8 cellular contexts compared by ENCODE assay signal in the genomic region with DNA sequence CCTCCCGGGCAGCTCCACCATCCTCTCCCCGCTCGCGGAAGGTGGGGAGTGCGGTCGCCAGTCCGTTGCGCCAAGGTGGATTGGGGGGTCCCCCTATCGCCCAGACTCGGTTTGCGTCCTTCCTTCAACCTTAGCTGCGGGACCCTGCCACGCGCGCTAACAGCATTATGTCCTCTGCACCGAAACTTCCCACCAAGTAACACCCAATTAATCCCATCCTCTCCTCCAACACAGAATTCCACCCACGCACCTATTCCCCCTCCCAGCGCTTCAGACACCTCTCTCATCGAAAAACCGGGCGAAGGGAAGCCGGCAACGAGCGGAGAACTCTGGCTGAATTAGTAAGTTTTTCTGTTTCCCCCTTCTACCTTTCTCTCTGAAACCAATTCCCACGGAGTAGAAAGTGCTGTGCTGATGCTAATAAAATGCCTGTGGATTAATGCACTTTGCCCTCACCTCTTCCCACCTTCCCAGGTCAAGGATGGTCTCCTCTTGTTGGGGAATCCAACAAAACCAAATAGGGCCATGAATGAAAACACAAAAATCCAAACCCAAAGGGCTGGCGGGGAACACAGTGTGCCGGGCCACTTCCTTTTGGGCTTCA. TPM values are rescaled to one million over a fixed set of nuclear protein-coding genes. Genes with fewer than 3 reads are reported as not detected.
A peak's percentile ranks its signal among the peaks of the same experiment; 100 is the strongest.
DNase-seq lines count a peak whose midpoint lies in the region; ATAC-seq and TF ChIP-seq lines count a peak whose summit lies in the region.

No MANE protein-coding gene starts in this region.

- peak; percentile 63 for DNase-seq in activated effector memory CD4-positive, alpha-beta T cell treated with anti-CD3 and anti-CD28 coated beads, Interleukin-2, amount 50 U/mL, for 16 hours
- DNase-seq in activated effector memory CD4-positive, alpha-beta T cell treated with Interleukin-2 at 50 U/mL for 16 hours, result no peak
- no peak for DNase-seq in activated T-helper 1 cell treated with anti-CD3 and anti-CD28 coated beads, Interleukin-12 subunit alpha, Interleukin-12 subunit beta, Interleukin-2, Interleukin-4 antibody, amounts not matched to agents 30 ng/mL and 10 ng/mL and 1 ng/mL, durations not matched to agents 14 hours and 24 hours and 36 hours (ENCODE audit: low spot score)
- DNase-seq in lower leg skin (ENCODE audit: low spot score in 2 of 2) (peak in 1 of 2 donors; percentile 89), type B pancreatic cell (ENCODE audit: extremely low spot score, unreplicated experiment) (peak; percentile 67), A172 (ENCODE audit: low spot score) (no peak)

- peaks cover 84% of the 10 kb centered on the region for H3K27me3 Mint-ChIP-seq in activated T-helper 1 cell treated with anti-CD3 and anti-CD28 coated beads, Interleukin-12 subunit alpha, Interleukin-12 subunit beta, Interleukin-2, Interleukin-4 antibody, amounts not matched to agents 30 ng/mL and 10 ng/mL and 1 ng/mL, durations not matched to agents 14 hours and 24 hours and 36 hours (ENCODE audit: insufficient read depth)
- peaks cover 87% of the 10 kb centered on the region for H3K27me3 Mint-ChIP-seq in type B pancreatic cell

- no peak for TF ChIP-seq CTCF in lower leg skin (IDR thresholded peaks at IDR 0.05)
- TF ChIP-seq CTCF in type B pancreatic cell (conservative IDR thresholded peaks at IDR 0.05), result no peak

- H3K36me3 Mint-ChIP-seq in activated T-helper 1 cell treated with anti-CD3 and anti-CD28 coated beads, Interleukin-12 subunit alpha, Interleukin-12 subunit beta, Interleukin-2, Interleukin-4 antibody, amounts not matched to agents 30 ng/mL and 10 ng/mL and 1 ng/mL, durations not matched to agents 14 hours and 24 hours and 36 hours (ENCODE audit: low read depth), result peaks cover 3% of the 10 kb centered on the region
- H3K36me3 Mint-ChIP-seq in type B pancreatic cell, result peaks cover 12% of the 10 kb centered on the region

- 5% methylated on average over 27 of the region's 27 CpGs for WGBS in lower leg skin, 2 donors

- no peak for TF ChIP-seq POLR2A in lower leg skin (IDR thresholded peaks at IDR 0.05)

- peak overlapping the region; percentile 12 for H3K27ac Mint-ChIP-seq in activated T-helper 1 cell treated with anti-CD3 and anti-CD28 coated beads, Interleukin-12 subunit alpha, Interleukin-12 subunit beta, Interleukin-2, Interleukin-4 antibody, amounts not matched to agents 30 ng/mL and 10 ng/mL and 1 ng/mL, durations not matched to agents 14 hours and 24 hours and 36 hours
- peak overlapping the region; percentile 65 for H3K27ac Mint-ChIP-seq in type B pancreatic cell

- peak overlapping the region; percentile 45 for H3K4me3 ChIP-seq in lower leg skin (ENCODE audit: low read depth, poor library complexity, severe bottlenecking)

- ATAC-seq in HG03439 (IDR thresholded peaks at IDR 0.05; ENCODE audit: unreplicated experiment) (no peak), HG03097 (IDR thresholded peaks at IDR 0.05; ENCODE audit: low FRiP score, unreplicated experiment) (no peak)

- intact Hi-C loops in activated T-helper 1 cell treated with anti-CD3 and anti-CD28 coated beads, Interleukin-12 subunit alpha, Interleukin-12 subunit beta, Interleukin-2, Interleukin-4 antibody, amounts not matched to agents 30 ng/mL and 10 ng/mL and 1 ng/mL, durations not matched to agents 14 hours and 24 hours and 36 hours (cut with micrococcal nuclease), result loop anchor here (2.0 to 5.0 kb wide), 2 partner anchors 17 to 54 kb away; partner anchors contain the start of gene HOXA1
- intact Hi-C loops in lower leg skin (cut with DNase I; ENCODE audit: low total_unique reads), result loop anchor here (5.0 kb wide), 1 partner anchor 289 kb away; the partner anchor contains the start of gene SKAP2

- peaks cover 18% of the 10 kb centered on the region for H3K4me1 Mint-ChIP-seq in activated T-helper 1 cell treated with anti-CD3 and anti-CD28 coated beads, Interleukin-12 subunit alpha, Interleukin-12 subunit beta, Interleukin-2, Interleukin-4 antibody, amounts not matched to agents 30 ng/mL and 10 ng/mL and 1 ng/mL, durations not matched to agents 14 hours and 24 hours and 36 hours (ENCODE audit: low read depth)
- H3K4me1 Mint-ChIP-seq in type B pancreatic cell (ENCODE audit: unreplicated experiment), result peaks cover 27% of the 10 kb centered on the region

- H3K9me3 Mint-ChIP-seq in activated T-helper 1 cell treated with anti-CD3 and anti-CD28 coated beads, Interleukin-12 subunit alpha, Interleukin-12 subunit beta, Interleukin-2, Interleukin-4 antibody, amounts not matched to agents 30 ng/mL and 10 ng/mL and 1 ng/mL, durations not matched to agents 14 hours and 24 hours and 36 hours, result no peaks in the 10 kb centered on the region
- no peaks in the 10 kb centered on the region for H3K9me3 Mint-ChIP-seq in type B pancreatic cell

- H3K4me3 Mint-ChIP-seq in activated T-helper 1 cell treated with anti-CD3 and anti-CD28 coated beads, Interleukin-12 subunit alpha, Interleukin-12 subunit beta, Interleukin-2, Interleukin-4 antibody, amounts not matched to agents 30 ng/mL and 10 ng/mL and 1 ng/mL, durations not matched to agents 14 hours and 24 hours and 36 hours, result peak overlapping the region; percentile 57
- peak overlapping the region; percentile 91 for H3K4me3 Mint-ChIP-seq in type B pancreatic cell

RNA-seq across cellular contexts. Expression of gene HOXA3, which starts 0.9 kb away (rescaled TPM):
- total RNA-seq in activated T-helper 1 cell treated with anti-CD3 and anti-CD28 coated beads, Interleukin-12 subunit alpha, Interleukin-12 subunit beta, Interleukin-2, Interleukin-4 antibody, amounts not matched to agents 30 ng/mL and 10 ng/mL and 1 ng/mL, durations not matched to agents 14 hours and 24 hours and 36 hours, result not detected in 2 replicates
- total RNA-seq in lower leg skin, result 10 to 100 TPM in 2 of 4 donors, 1 to 10 TPM in 2; 4.9 to 20.2 (median 13.2) TPM
- 40.5 and 92.8 TPM in 2 replicates for total RNA-seq in type B pancreatic cell (ENCODE audit: low replicate concordance)
- total RNA-seq in A172 (2014; rRNA removed; shearing (Covaris generic)), result 0.07 and 0.41 TPM in 2 replicates

RNA-seq across cellular contexts. Expression of gene HOXA6, which starts 3.9 kb away (rescaled TPM):
- not detected in 2 replicates for total RNA-seq in activated T-helper 1 cell treated with anti-CD3 and anti-CD28 coated beads, Interleukin-12 subunit alpha, Interleukin-12 subunit beta, Interleukin-2, Interleukin-4 antibody, amounts not matched to agents 30 ng/mL and 10 ng/mL and 1 ng/mL, durations not matched to agents 14 hours and 24 hours and 36 hours
- total RNA-seq in lower leg skin (10 to 100 TPM in 3 of 4 donors, 1 to 10 TPM in 1; 5.7 to 15.4 (median 12.4) TPM), type B pancreatic cell (ENCODE audit: low replicate concordance) (4.2 and 10.9 TPM in 2 replicates)
- total RNA-seq in A172 (2014; rRNA removed; shearing (Covaris generic)), result 0.48 TPM in 1 of 2 replicates, not detected in the other

RNA-seq across cellular contexts. Expression of gene HOXA7, which starts 5.0 kb away (rescaled TPM):
- total RNA-seq in activated T-helper 1 cell treated with anti-CD3 and anti-CD28 coated beads, Interleukin-12 subunit alpha, Interleukin-12 subunit beta, Interleukin-2, Interleukin-4 antibody, amounts not matched to agents 30 ng/mL and 10 ng/mL and 1 ng/mL, durations not matched to agents 14 hours and 24 hours and 36 hours, result not detected in 2 replicates
- total RNA-seq in lower leg skin, result 10 to 100 TPM; 10.0 to 26.1 (median 18.1) TPM
- total RNA-seq in type B pancreatic cell (ENCODE audit: low replicate concordance), result 3.2 and 6.2 TPM in 2 replicates
- total RNA-seq in A172 (2014; rRNA removed; shearing (Covaris generic)), result not detected in 2 replicates

RNA-seq across cellular contexts. Expression of gene HOXA5, which starts 8.0 kb away (rescaled TPM):
- not detected in 2 replicates for total RNA-seq in activated T-helper 1 cell treated with anti-CD3 and anti-CD28 coated beads, Interleukin-12 subunit alpha, Interleukin-12 subunit beta, Interleukin-2, Interleukin-4 antibody, amounts not matched to agents 30 ng/mL and 10 ng/mL and 1 ng/mL, durations not matched to agents 14 hours and 24 hours and 36 hours
- total RNA-seq in lower leg skin (10 to 100 TPM in 1 of 4 donors, 1 to 10 TPM in 3; 5.1 to 15.1 (median 6.1) TPM), type B pancreatic cell (ENCODE audit: low replicate concordance) (55.0 and 77.7 TPM in 2 replicates)
- total RNA-seq in A172 (2014; rRNA removed; shearing (Covaris generic)), result 0.98 and 1.9 TPM in 2 replicates

RNA-seq across cellular contexts. Expression of gene HOXA9, which starts 13.9 kb away (rescaled TPM):
- not detected in 2 replicates for total RNA-seq in activated T-helper 1 cell treated with anti-CD3 and anti-CD28 coated beads, Interleukin-12 subunit alpha, Interleukin-12 subunit beta, Interleukin-2, Interleukin-4 antibody, amounts not matched to agents 30 ng/mL and 10 ng/mL and 1 ng/mL, durations not matched to agents 14 hours and 24 hours and 36 hours
- total RNA-seq in lower leg skin (10 to 100 TPM; 43.1 to 50.1 (median 46.9) TPM), type B pancreatic cell (ENCODE audit: low replicate concordance) (0.67 and 4.1 TPM in 2 replicates)
- total RNA-seq in A172 (2014; rRNA removed; shearing (Covaris generic)), result 74.8 and 88.6 TPM in 2 replicates

Comparison
In these comparisons a context has a peak if more than half of its experiments do, and no peak if none do; other contexts are left out.
1. DNase-seq: peak in activated effector memory CD4-positive, alpha-beta T cell treated with anti-CD3 and anti-CD28 coated beads, Interleukin-2, amount 50 U/mL, for 16 hours (single experiment) and type B pancreatic cell (single experiment); none in activated effector memory CD4-positive, alpha-beta T cell treated with Interleukin-2 at 50 U/mL for 16 hours (single experiment), activated T-helper 1 cell treated with anti-CD3 and anti-CD28 coated beads, Interleukin-12 subunit alpha, Interleukin-12 subunit beta, Interleukin-2, Interleukin-4 antibody, amounts not matched to agents 30 ng/mL and 10 ng/mL and 1 ng/mL, durations not matched to agents 14 hours and 24 hours and 36 hours (single experiment) and A172 (single experiment).